Comparison of ENCODE assay signal across 23 cellular contexts in the genomic region with DNA sequence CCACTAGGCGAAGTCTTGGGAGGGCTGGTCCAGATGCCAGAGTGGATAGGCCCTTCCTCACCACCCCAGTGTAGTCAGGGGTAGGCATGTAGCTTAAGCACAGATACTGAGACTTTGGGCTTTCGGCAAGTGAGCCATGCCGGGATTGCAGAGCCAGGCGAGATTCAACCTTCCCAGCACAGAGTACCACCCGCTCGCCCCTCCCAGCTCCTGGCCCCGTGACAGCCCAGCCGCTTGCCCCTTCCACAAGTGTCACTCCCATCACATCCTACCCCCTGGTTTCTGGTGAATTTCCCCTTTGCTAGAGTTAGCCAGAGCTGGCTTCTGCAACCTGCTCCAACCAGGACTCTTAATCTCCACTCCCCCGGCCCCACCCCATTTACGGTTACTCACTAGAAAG. TPM values are rescaled to one million over a fixed set of nuclear protein-coding genes. Genes with fewer than 3 reads are reported as not detected.
DNase-seq lines count a peak whose midpoint lies in the region; ATAC-seq, FAIRE-seq and TF ChIP-seq lines count a peak whose summit lies in the region.
"Had no signal": no experiment of that assay in that cellular context is flagged by ENCODE, and none has a peak within 500 bp of the region (broad histone marks: within the 10 kb centered on the region; RNA-seq: fewer than 3 reads in every experiment).

No MANE protein-coding gene starts in this region.

- no peaks in the 10 kb centered on the region for H3K36me3 Mint-ChIP-seq in osteocyte (ENCODE audit: unreplicated experiment)
- H3K36me3 Mint-ChIP-seq: CD4-positive, CD25-positive, alpha-beta regulatory T cell; CD8-positive, alpha-beta memory T cell; IgD-negative memory B cell had no signal

- peak; percentile 49 for DNase-seq in cardiac septum (ENCODE audit: low spot score)
- DNase-seq in Right ventricle myocardium superior = no peak
- DNase-seq in H1 (ENCODE audit: low read depth in 1 of 2, low spot score in 2 of 2) = peak in 1 of 2 experiments; percentile 39
- peak; percentile 73 for DNase-seq in osteocyte (ENCODE audit: extremely low spot score, unreplicated experiment)
- DNase-seq in HT-29 (ENCODE audit: low spot score) = no peak
- no peak for DNase-seq in NCI-H446 (lab: John Stamatoyannopoulos, UW)
- DNase-seq: AML-193; CD4-positive, CD25-positive, alpha-beta regulatory T cell; CD8-positive, alpha-beta memory T cell; COR-L47; DMS 273 treated with DMSO at 0.1 percent for 48 hours; DMS53; DND-41; EL; GOT3; HCEC 1CT; KBM-7 had no signal

- no peak overlapping the region for H3K27ac Mint-ChIP-seq in osteocyte (ENCODE audit: unreplicated experiment)
- H3K27ac Mint-ChIP-seq: CD4-positive, CD25-positive, alpha-beta regulatory T cell; CD8-positive, alpha-beta memory T cell; IgD-negative memory B cell had no signal

- H3K79me1 ChIP-seq in H1 (ENCODE audit: low read depth, low read length) = no peaks in the 10 kb centered on the region

- FAIRE-seq in H1 (lab: Jason Lieb, UNC) = no peak
- FAIRE-seq: A549, GM12878, HepG2 had no signal

- no peak overlapping the region for H3K23ac ChIP-seq in H1 (ENCODE audit: insufficient read length)

- H2BK5ac ChIP-seq in H1 (ENCODE audit: low read depth, low read length) = no peak overlapping the region

- no peak overlapping the region for H2BK120ac ChIP-seq in H1 (replicated peaks; ENCODE audit: low read depth, low read length)

- H3K9me3 Mint-ChIP-seq in osteocyte (ENCODE audit: unreplicated experiment) = no peaks in the 10 kb centered on the region
- H3K9me3 Mint-ChIP-seq: CD4-positive, CD25-positive, alpha-beta regulatory T cell; CD8-positive, alpha-beta memory T cell; IgD-negative memory B cell had no signal

- no peak overlapping the region for H2AK5ac ChIP-seq in H1 (ENCODE audit: low read depth, low read length)

- no peak for TF ChIP-seq RAD21 in H1 (IDR thresholded peaks at IDR 0.05 in 1 of 2, conservative IDR thresholded peaks at IDR 0.05 in 1 of 2; ENCODE audit: low read depth in 2 of 2, low read length in 2 of 2)

- no peaks in the 10 kb centered on the region; the same call in 1 of the 2 replicates for H3K23me2 ChIP-seq in H1 (ENCODE audit: low read depth, low read length)

- no peak overlapping the region for H3K4me3 Mint-ChIP-seq in osteocyte (ENCODE audit: unreplicated experiment)
- H3K4me3 Mint-ChIP-seq: CD4-positive, CD25-positive, alpha-beta regulatory T cell; CD8-positive, alpha-beta memory T cell; IgD-negative memory B cell had no signal

- no peak for TF ChIP-seq POLR2A in H1 (IDR thresholded peaks at IDR 0.05; ENCODE audit: control extremely low read depth in 1 of 2, low read depth in 2 of 2, low read length in 2 of 2)

- CTCF ChIA-PET in H1 (lab: Charles Lee; ENCODE audit: partially characterized antibody) = interaction anchor here (0.8 to 10.2 kb wide), 10 partner anchors 9 to 109 kb away, joined by 3 to 127 read pairs (median 6); no protein-coding TSS in a partner anchor

- H4K5ac ChIP-seq in H1 (ENCODE audit: insufficient read length, low read depth, low read length) = no peak overlapping the region

- H4K20me1 ChIP-seq in H1 (replicated peaks in 1 of 2; ENCODE audit: control insufficient read depth in 1 of 2, insufficient read depth in 2 of 2, low read length in 2 of 2) = no peaks in the 10 kb centered on the region

- no peak overlapping the region for H3K4ac ChIP-seq in H1 (replicated peaks; ENCODE audit: insufficient read length, low read depth, low read length)

- H3K4me3 ChIP-seq in H1 (ENCODE audit: extremely low read depth in 1 of 4, insufficient read depth in 2 of 4, low read depth in 3 of 4, low read length in 4 of 4) = no peak overlapping the region
- H3K4me3 ChIP-seq: A549, GM12878 had no signal

- TF ChIP-seq EP300 in H1 (IDR thresholded peaks at IDR 0.05; ENCODE audit: borderline replicate concordance in 1 of 2, low read depth in 2 of 2, low read length in 2 of 2) = no peak

- no peak overlapping the region for H2AFZ ChIP-seq in H1 (ENCODE audit: low read length)

- no peaks in the 10 kb centered on the region for H3K36me3 ChIP-seq in H1 (ENCODE audit: control insufficient read depth in 2 of 4, insufficient read depth in 4 of 4, low read length in 3 of 4)

- no peak overlapping the region for H3K56ac ChIP-seq in H1 (replicated peaks; ENCODE audit: insufficient read length, low read depth, low read length)

- no peaks in the 10 kb centered on the region; a peak in 1 of 4 replicates for H3K9me3 ChIP-seq in H1 (ENCODE audit: insufficient read depth in 2 of 2, low read depth in 1 of 2, low read length in 1 of 2)
- H3K9me3 ChIP-seq: A549 had no signal

- no peak overlapping the region for H3K9ac ChIP-seq in H1 (replicated peaks in 1 of 4; ENCODE audit: extremely low read depth in 1 of 4, low read depth in 3 of 4, low read length in 3 of 4)

- no peak overlapping the region for H3K18ac ChIP-seq in H1 (ENCODE audit: extremely low read depth, low read length)

- no peak overlapping the region for H3K14ac ChIP-seq in H1 (ENCODE audit: insufficient read length)

- H3K27me3 Mint-ChIP-seq in osteocyte (ENCODE audit: unreplicated experiment) = no peaks in the 10 kb centered on the region
- H3K27me3 Mint-ChIP-seq: CD4-positive, CD25-positive, alpha-beta regulatory T cell; CD8-positive, alpha-beta memory T cell had no signal

- no peak overlapping the region for H2BK20ac ChIP-seq in H1 (ENCODE audit: low read length)

- no peak overlapping the region for H3K27ac ChIP-seq in H1 (ENCODE audit: low read depth, low read length)
- H3K27ac ChIP-seq: 22Rv1, A549 had no signal

- ATAC-seq in Right ventricle myocardium superior (ENCODE audit: poor library complexity) (no peak), HG03460 (IDR thresholded peaks at IDR 0.05; ENCODE audit: unreplicated experiment) (no peak)
- ATAC-seq: A549, GM12878 had no signal

- intact Hi-C loops in cardiac septum (cut with DNase I) = no loop called here
- intact Hi-C loops in Right ventricle myocardium superior (cut with DNase I) = no loop called here

- H3K4me2 ChIP-seq in H1 (ENCODE audit: insufficient read depth in 1 of 2, low read depth in 2 of 2, low read length in 2 of 2) = no peak overlapping the region
- H3K4me2 ChIP-seq: A549 had no signal

- POLR2A ChIA-PET in H1 (lab: Charles Lee; ENCODE audit: partially characterized antibody) = interaction anchor here (1.2 kb wide), 1 partner anchor 14 kb away, joined by 3 read pairs; no protein-coding TSS in a partner anchor

- H3K27me3 ChIP-seq in H1 (replicated peaks in 1 of 4; ENCODE audit: control insufficient read depth in 3 of 4, extremely low read depth in 1 of 4, insufficient read depth in 3 of 4, low read length in 3 of 4) = no peaks in the 10 kb centered on the region; a peak in 1 of 7 replicates

- peak overlapping the region; percentile 96; the same call in 1 of the 2 replicates for H2BK15ac ChIP-seq in H1 (ENCODE audit: low read length)

- peaks cover 0 to 7% (median 3%) of the 10 kb centered on the region in 4 experiments; a peak in 5 of 7 replicates for H3K4me1 ChIP-seq in H1 (replicated peaks in 1 of 4; ENCODE audit: control insufficient read depth in 3 of 4, insufficient read depth in 4 of 4, low read length in 3 of 4)
- H3K4me1 ChIP-seq: A549 had no signal

- no peaks in the 10 kb centered on the region for H3K79me2 ChIP-seq in H1 (ENCODE audit: control insufficient read depth in 1 of 2, insufficient read depth in 2 of 2, low read length in 2 of 2)

- no peak overlapping the region for H4K8ac ChIP-seq in H1 (ENCODE audit: extremely low read depth, insufficient read depth, low read length)

- WGBS in H1 (ENCODE audit: extremely low coverage in 1 of 2, insufficient coverage in 1 of 2, insufficient read length in 1 of 2, insufficient replicate concordance in 2 of 2, low coverage in 1 of 2, low lambda C conversion rate in 2 of 2, missing lambda C conversion rate in 1 of 2), 2 experiments = 87% methylated on average over 10 of the region's 10 CpGs; no CpG with 5 or more reads in 1 of the 2 experiments

- no peak overlapping the region for H2BK12ac ChIP-seq in H1 (ENCODE audit: low read depth, low read length)

- peaks cover 16% of the 10 kb centered on the region for H3K4me1 Mint-ChIP-seq in osteocyte (ENCODE audit: unreplicated experiment)
- H3K4me1 Mint-ChIP-seq: CD4-positive, CD25-positive, alpha-beta regulatory T cell; CD8-positive, alpha-beta memory T cell had no signal

- H4K91ac ChIP-seq in H1 (replicated peaks; ENCODE audit: insufficient read length, low read length) = no peak overlapping the region

- no peak for TF ChIP-seq CTCF in H1 (IDR thresholded peaks at IDR 0.05; ENCODE audit: control extremely low read depth in 1 of 3, insufficient read depth in 1 of 3, low read depth in 1 of 3, low read length in 3 of 3)
- TF ChIP-seq CTCF in osteocyte (IDR thresholded peaks at IDR 0.05) = no peak

TF ChIP-seq in H1, 55 proteins besides CTCF, POLR2A, EP300 and RAD21 (continues in another document):
- TF ChIP-seq, protein P1, sequence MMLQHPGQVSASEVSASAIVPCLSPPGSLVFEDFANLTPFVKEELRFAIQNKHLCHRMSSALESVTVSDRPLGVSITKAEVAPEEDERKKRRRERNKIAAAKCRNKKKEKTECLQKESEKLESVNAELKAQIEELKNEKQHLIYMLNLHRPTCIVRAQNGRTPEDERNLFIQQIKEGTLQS (IDR thresholded peaks at IDR 0.05; ENCODE audit: insufficient read depth, low read depth, low read length) = no peak
- TF ChIP-seq CBX8 (IDR thresholded peaks at IDR 0.05; ENCODE audit: borderline replicate concordance, low read depth, low read length) = no peak
- no peak for TF ChIP-seq EGR1 (IDR thresholded peaks at IDR 0.05; ENCODE audit: borderline replicate concordance, low read depth, low read length)
- TF ChIP-seq JUND (IDR thresholded peaks at IDR 0.05; ENCODE audit: low read length) = no peak
- no peak for TF ChIP-seq SIN3A (conservative IDR thresholded peaks at IDR 0.05 in 1 of 2, IDR thresholded peaks at IDR 0.05 in 1 of 2; ENCODE audit: low read depth in 1 of 2, low read length in 2 of 2)
- TF ChIP-seq CREB1 (IDR thresholded peaks at IDR 0.05) = no peak
- TF ChIP-seq TCF12 (IDR thresholded peaks at IDR 0.05; ENCODE audit: low read depth, low read length) = no peak
- no peak for TF ChIP-seq HDAC6 (IDR thresholded peaks at IDR 0.05; ENCODE audit: low read depth, low read length)
- no peak for TF ChIP-seq TBP (IDR thresholded peaks at IDR 0.05; ENCODE audit: low read depth, low read length)

RNA-seq across cellular contexts. Expression of a gene that starts 56.9 kb away (rescaled TPM):
- total RNA-seq in cardiac septum = 4.4 TPM
- total RNA-seq in Right ventricle myocardium superior = 5.2 TPM
- 11.2 and 12.9 TPM in 2 replicates for total RNA-seq in H1 (2021; fragmentation: NEBNext Ultra II Directional; extraction: Animal tissue kit (Norgen Biotek cat#: 25700))
- polyA plus RNA-seq in H1 (2011; rRNA removed) = 3.6 and 5.1 TPM in 2 replicates
- polyA plus RNA-seq in H1 (2011; cell fraction: cytosol; rRNA removed) = 5.5 TPM
- 7.7 TPM for polyA plus RNA-seq in H1 (2011; cell fraction: nucleus; rRNA removed)
- polyA plus RNA-seq in H1 (2012, experiment 1 of 2) = 6.8 to 7.4 TPM (median 7.2 TPM) in 4 replicates
- 4.6 TPM for polyA plus RNA-seq in H1 (2012, experiment 2 of 2)
- polyA plus RNA-seq in H1 (2013, experiment 1 of 2) = 5.4 TPM
- 4.5 TPM for polyA plus RNA-seq in H1 (2013, experiment 2 of 2)
- 4.3 and 5.5 TPM in 2 replicates for polyA minus RNA-seq in H1 (2011; rRNA and poly(A)+ RNA removed)
- 8.2 TPM for polyA minus RNA-seq in H1 (2011; cell fraction: cytosol; rRNA and poly(A)+ RNA removed)
- polyA minus RNA-seq in H1 (2011; cell fraction: nucleus; rRNA and poly(A)+ RNA removed) = 4.7 TPM
- total RNA-seq in osteocyte = 0.64 and 1.1 TPM in 2 replicates
- 0.10 and 0.39 TPM in 2 replicates for total RNA-seq in HT-29 (2014; rRNA removed; shearing (Covaris generic))
- total RNA-seq: CD8-positive, alpha-beta memory T cell had no signal
- polyA plus RNA-seq: CD4-positive, CD25-positive, alpha-beta regulatory T cell; CD8-positive, alpha-beta memory T cell had no signal

Comparison
In these comparisons a context has a peak if more than half of its experiments do, and no peak if none do; other contexts are left out.
1. DNase-seq: peak in cardiac septum (single experiment) and osteocyte (single experiment); none in Right ventricle myocardium superior (single experiment), HT-29 (single experiment) and NCI-H446 (0 of 2).